Comparison of ENCODE assay signal across 11 cellular contexts in genomic region chr13:110305949-110306339, GRCh38. TPM values are rescaled to one million over a fixed set of nuclear protein-coding genes. Genes with fewer than 3 reads are reported as not detected.
DNase-seq lines count a peak whose midpoint lies in the region; FAIRE-seq and TF ChIP-seq lines count a peak whose summit lies in the region.
"Had no signal": no experiment of that assay in that cellular context is flagged by ENCODE, and none has a peak within 500 bp of the region (broad histone marks: within the 10 kb centered on the region; RNA-seq: fewer than 3 reads in every experiment).

No MANE protein-coding gene starts in this region.

- DNase-seq in HT1080 (ENCODE audit: low read depth) (peak; percentile 46), bronchial epithelial cell (ENCODE audit: low read depth) (no peak), left kidney (ENCODE audit: low read depth, low spot score) (peak; percentile 64), smooth muscle cell (lab: John Stamatoyannopoulos, UW; ENCODE audit: unreplicated experiment) (no peak), SHP77 (lab: John Stamatoyannopoulos, UW) (no peak), kidney tubule cell (ENCODE audit: low spot score) (no peak), nucleus accumbens (lab: John Stamatoyannopoulos, UW) (no peak), GM19239 (ENCODE audit: insufficient read length, low spot score) (no peak)
- DNase-seq: activated CD4-positive, alpha-beta T cell treated with anti-CD3 and anti-CD28 coated beads for 4 hours; NCI-H2171 treated with DMSO at 0.1 percent for 48 hours; stimulated activated CD4-positive, alpha-beta T cell treated with anti-CD3 and anti-CD28 coated beads, Interleukin-2, amount 100 ng/mL, for 24 hours had no signal

- no peaks in the 10 kb centered on the region for H3K36me3 ChIP-seq in bronchial epithelial cell (ENCODE audit: control insufficient read depth, insufficient read depth, low read length)
- H3K36me3 ChIP-seq in smooth muscle cell (ENCODE audit: low read depth) = no peaks in the 10 kb centered on the region

- H3K79me2 ChIP-seq in smooth muscle cell (ENCODE audit: low read depth) = peaks cover 98% of the 10 kb centered on the region

- peak overlapping the region; percentile 90 for H3K9ac ChIP-seq in smooth muscle cell (ENCODE audit: low read depth)

- H3K27me3 ChIP-seq in bronchial epithelial cell (ENCODE audit: control insufficient read depth, insufficient read depth, low read length) = no peaks in the 10 kb centered on the region
- H3K27me3 ChIP-seq in smooth muscle cell (ENCODE audit: low read depth) = no peaks in the 10 kb centered on the region

- no peak overlapping the region for H2AFZ ChIP-seq in smooth muscle cell (ENCODE audit: low read depth)

- H3K4me2 ChIP-seq in smooth muscle cell = peak overlapping the region; percentile 97

- H3K9me3 ChIP-seq in smooth muscle cell (replicated peaks; ENCODE audit: low read depth) = no peaks in the 10 kb centered on the region

- peak overlapping the region; percentile 94 for H3K27ac ChIP-seq in smooth muscle cell (ENCODE audit: low read depth)

- TF ChIP-seq CTCF in bronchial epithelial cell (IDR thresholded peaks at IDR 0.05; ENCODE audit: insufficient read depth, low read length, severe bottlenecking) = no peak
- no peak for TF ChIP-seq CTCF in smooth muscle cell (IDR thresholded peaks at IDR 0.05; ENCODE audit: borderline replicate concordance, insufficient read depth, poor library complexity, severe bottlenecking)

- H4K20me1 ChIP-seq in smooth muscle cell (ENCODE audit: low read depth) = peaks cover 98% of the 10 kb centered on the region

- 3% methylated on average over 6 of the region's 6 CpGs for WGBS in smooth muscle cell (ENCODE audit: low lambda C conversion rate)

- peaks cover 67% of the 10 kb centered on the region for H3F3A ChIP-seq in smooth muscle cell (ENCODE audit: low read depth)

- H3K4me3 ChIP-seq in bronchial epithelial cell (ENCODE audit: low read depth, low read length) = peak overlapping the region; percentile 57
- peak overlapping the region; percentile 93 for H3K4me3 ChIP-seq in smooth muscle cell

- no peak for FAIRE-seq in bronchial epithelial cell (lab: Jason Lieb, UNC)
- no peak for FAIRE-seq in GM19239 (lab: Jason Lieb, UNC)

- peaks cover 60% of the 10 kb centered on the region for H3K4me1 ChIP-seq in smooth muscle cell (ENCODE audit: low read depth)

RNA-seq across cellular contexts. Expression of gene COL4A1, which starts 1.0 kb away (rescaled TPM):
- 146 and 150 TPM in 2 replicates for total RNA-seq in HT1080 (2014; rRNA removed; shearing (Covaris generic))
- polyA plus RNA-seq in HT1080 (2015; cell fraction: cytosol; rRNA removed) = 99.2 and 107 TPM in 2 replicates
- polyA plus RNA-seq in HT1080 (2015; cell fraction: nucleus; rRNA removed) = 764 and 863 TPM in 2 replicates
- total RNA-seq in bronchial epithelial cell = 3.6 and 7.4 TPM in 2 replicates
- 4,372 and 5,353 TPM in 2 replicates for total RNA-seq in smooth muscle cell
- 1,844 and 2,409 TPM in 2 replicates for polyA plus RNA-seq in smooth muscle cell

RNA-seq across cellular contexts. Expression of gene COL4A2, which starts 1.1 kb away (rescaled TPM):
- 219 and 244 TPM in 2 replicates for total RNA-seq in HT1080 (2014; rRNA removed; shearing (Covaris generic))
- 93.0 and 97.2 TPM in 2 replicates for polyA plus RNA-seq in HT1080 (2015; cell fraction: cytosol; rRNA removed)
- 1,050 and 1,175 TPM in 2 replicates for polyA plus RNA-seq in HT1080 (2015; cell fraction: nucleus; rRNA removed)
- 7.6 and 21.4 TPM in 2 replicates for total RNA-seq in bronchial epithelial cell
- 1,456 and 1,535 TPM in 2 replicates for total RNA-seq in smooth muscle cell
- polyA plus RNA-seq in smooth muscle cell = 2,012 and 2,786 TPM in 2 replicates

Comparison
In these comparisons a context has a peak if more than half of its experiments do, and no peak if none do; other contexts are left out.
1. DNase-seq: peak in HT1080 (single experiment) and left kidney (single experiment); none in bronchial epithelial cell (single experiment), smooth muscle cell (single experiment), SHP77 (0 of 2), kidney tubule cell (single experiment), nucleus accumbens (0 of 56) and GM19239 (single experiment).
2. RNA of gene COL4A1, which starts 1.0 kb away (total RNA-seq): 4,372 to 5,353 TPM in smooth muscle cell; 146 to 150 TPM in HT1080 and 3.6 to 7.4 TPM in bronchial epithelial cell; every median in the first group is over 10 times any median in the second.